ENCODE assay signal across 9 cellular contexts in genomic region chr1:108643492-108644333, GRCh38. TPM values are rescaled to one million over a fixed set of nuclear protein-coding genes. Genes with fewer than 3 reads are reported as not detected.
A peak's percentile ranks its signal among the peaks of the same experiment; 100 is the strongest.
DNase-seq lines count a peak whose midpoint lies in the region; ATAC-seq and TF ChIP-seq lines count a peak whose summit lies in the region.
"Had no signal": no experiment of that assay in that cellular context is flagged by ENCODE, and none has a peak within 500 bp of the region (broad histone marks: within the 10 kb centered on the region; RNA-seq: fewer than 3 reads in every experiment).

No MANE protein-coding gene starts in this region.

- peaks cover 8% of the 10 kb centered on the region for H3K36me3 Mint-ChIP-seq in natural killer cell

- peak; percentile 44 for ATAC-seq in HG02759 (IDR thresholded peaks at IDR 0.05; ENCODE audit: unreplicated experiment)
- peak; percentile 59 for ATAC-seq in esophagus mucosa
- no peak for ATAC-seq in natural killer cell
- ATAC-seq in HG03139 (IDR thresholded peaks at IDR 0.05; ENCODE audit: unreplicated experiment) = no peak

- H3K4me3 Mint-ChIP-seq in natural killer cell = peak overlapping the region; percentile 57

- H3K27ac ChIP-seq in vagina = no peak overlapping the region

- intact Hi-C loops in natural killer cell (cut with micrococcal nuclease) (loop anchor here (1.0 to 10.0 kb wide), 2 partner anchors 131 to 439 kb away; partner anchors contain the start of gene SLC25A24), vagina (cut with DNase I) (loop anchor here (2.0 kb wide), 1 partner anchor 131 kb away; no protein-coding TSS in a partner anchor)

- peaks cover 78 to 79% of the 10 kb centered on the region in 2 donors for H3K4me1 Mint-ChIP-seq in natural killer cell

- TF ChIP-seq POLR2A in vagina (IDR thresholded peaks at IDR 0.05) = no peak

- no peaks in the 10 kb centered on the region for H3K9me3 ChIP-seq in vagina

- no peaks in the 10 kb centered on the region for H3K27me3 ChIP-seq in vagina

- no peak overlapping the region for H3K4me3 ChIP-seq in vagina

- peak; percentile 73 for DNase-seq in ELR (ENCODE audit: low read depth)
- DNase-seq in NCI-H226 = peak; percentile 10
- DNase-seq in activated CD4-positive, alpha-beta T cell treated with anti-CD3 and anti-CD28 coated beads for 4 hours = peak; percentile 43 to 59
- no peak for DNase-seq in natural killer cell
- no peak for DNase-seq in vagina (ENCODE audit: extremely low spot score in 2 of 2)

- no peaks in the 10 kb centered on the region for H3K9me3 Mint-ChIP-seq in natural killer cell
- H3K9me3 Mint-ChIP-seq: activated naive CD4-positive, alpha-beta T cell treated with anti-CD3 and anti-CD28 coated beads, Interleukin-2, amount 50 U/mL, for 24 hours had no signal

- no peaks in the 10 kb centered on the region for H3K36me3 ChIP-seq in vagina

- H3K27ac Mint-ChIP-seq in natural killer cell = peak overlapping the region; percentile 98

- H3K27me3 Mint-ChIP-seq in natural killer cell (ENCODE audit: low read depth in 2 of 2) = no peaks in the 10 kb centered on the region
- H3K27me3 Mint-ChIP-seq: activated naive CD4-positive, alpha-beta T cell treated with anti-CD3 and anti-CD28 coated beads, Interleukin-2, amount 50 U/mL, for 24 hours had no signal

- peaks cover 15% of the 10 kb centered on the region for H3K4me1 ChIP-seq in vagina

- TF ChIP-seq CTCF in natural killer cell (IDR thresholded peaks at IDR 0.05) (peak; percentile 69), vagina (IDR thresholded peaks at IDR 0.05) (peak; percentile 49 to 70 (median 57))

RNA-seq across cellular contexts. Expression of gene HENMT1, which starts 17.2 kb away (rescaled TPM):
- total RNA-seq in esophagus mucosa (2.2 TPM), natural killer cell (10 to 100 TPM; 26.9 to 41.5 (median 30.6) TPM), vagina (0.98 TPM)

RNA-seq across cellular contexts. Expression of gene PRPF38B, which starts 48.4 kb away (rescaled TPM):
- total RNA-seq in esophagus mucosa (16.0 TPM), natural killer cell (100 to 1,000 TPM; 115 to 158 (median 156) TPM), vagina (27.0 TPM)

Comparison
In these comparisons a context has a peak if more than half of its experiments do, and no peak if none do; other contexts are left out.
1. DNase-seq: peak in ELR (single experiment), NCI-H226 (single experiment) and activated CD4-positive, alpha-beta T cell treated with anti-CD3 and anti-CD28 coated beads for 4 hours (2 of 2); none in natural killer cell (single experiment) and vagina (0 of 2).
2. ATAC-seq: peak in HG02759 (single experiment) and esophagus mucosa (single experiment); none in natural killer cell (0 of 3) and HG03139 (single experiment).